ENCODE assay signal across 10 cellular contexts in genomic region chr9:130022566-130023146, GRCh38. TPM values are rescaled to one million over a fixed set of nuclear protein-coding genes. Genes with fewer than 3 reads are reported as not detected.
DNase-seq lines count a peak whose midpoint lies in the region; ATAC-seq and TF ChIP-seq lines count a peak whose summit lies in the region.
"Had no signal": no experiment of that assay in that cellular context is flagged by ENCODE, and none has a peak within 500 bp of the region (broad histone marks: within the 10 kb centered on the region; RNA-seq: fewer than 3 reads in every experiment).

No MANE protein-coding gene starts in this region.

- DNase-seq in CD14-positive monocyte (ENCODE audit: low spot score) (no peak), nephron progenitor cell (no peak), H7 (no peak), glutamatergic neuron (no peak)
- no peak for DNase-seq in activated T-helper 2 cell treated with anti-CD3 and anti-CD28 coated beads, Interferon-gamma antibody, Interleukin-2, Interleukin-4, amounts not matched to agents 10 μg/mL and 5 μg/mL and 100 μg/mL, durations not matched to agents 14 hours and 24 hours and 36 hours (ENCODE audit: low spot score)

- ATAC-seq in GM18520 (IDR thresholded peaks at IDR 0.05; ENCODE audit: unreplicated experiment) = no peak
- no peak for ATAC-seq in GM19328 (IDR thresholded peaks at IDR 0.05; ENCODE audit: unreplicated experiment)

- H3K36me3 ChIP-seq in H7 (replicated peaks; ENCODE audit: control insufficient read depth, insufficient read depth, low read length) = no peaks in the 10 kb centered on the region

- peak; percentile 3 for TF ChIP-seq POLR2A in GM18526 (IDR thresholded peaks at IDR 0.05; ENCODE audit: extremely low read depth, insufficient read length)

- H3K4me1 Mint-ChIP-seq in CD14-positive monocyte (peaks cover 56% of the 10 kb centered on the region), nephron progenitor cell (no peaks in the 10 kb centered on the region), glutamatergic neuron (ENCODE audit: low read depth, unreplicated experiment) (no peaks in the 10 kb centered on the region)
- H3K4me1 Mint-ChIP-seq in activated T-helper 2 cell treated with anti-CD3 and anti-CD28 coated beads, Interferon-gamma antibody, Interleukin-2, Interleukin-4, amounts not matched to agents 10 μg/mL and 5 μg/mL and 100 μg/mL, durations not matched to agents 14 hours and 24 hours and 36 hours (ENCODE audit: low read depth) = peaks cover 71% of the 10 kb centered on the region

- H3K36me3 Mint-ChIP-seq in CD14-positive monocyte (peaks cover 13 to 20% of the 10 kb centered on the region in 2 donors), nephron progenitor cell (ENCODE audit: low read depth) (peaks cover 7% of the 10 kb centered on the region), glutamatergic neuron (ENCODE audit: unreplicated experiment) (no peaks in the 10 kb centered on the region)
- H3K36me3 Mint-ChIP-seq in activated T-helper 2 cell treated with anti-CD3 and anti-CD28 coated beads, Interferon-gamma antibody, Interleukin-2, Interleukin-4, amounts not matched to agents 10 μg/mL and 5 μg/mL and 100 μg/mL, durations not matched to agents 14 hours and 24 hours and 36 hours (ENCODE audit: low read depth) = peaks cover 72% of the 10 kb centered on the region

- no peaks in the 10 kb centered on the region for H3K27me3 ChIP-seq in H7 (ENCODE audit: control insufficient read depth, insufficient read depth, low read length)

- H3K27me3 Mint-ChIP-seq in CD14-positive monocyte (ENCODE audit: low read depth in 3 of 3) (peaks cover 0 to 1% (median 0%) of the 10 kb centered on the region in 3 donors), nephron progenitor cell (ENCODE audit: low read depth, poor library complexity) (no peaks in the 10 kb centered on the region), glutamatergic neuron (ENCODE audit: unreplicated experiment) (no peaks in the 10 kb centered on the region)
- H3K27me3 Mint-ChIP-seq in activated T-helper 2 cell treated with anti-CD3 and anti-CD28 coated beads, Interferon-gamma antibody, Interleukin-2, Interleukin-4, amounts not matched to agents 10 μg/mL and 5 μg/mL and 100 μg/mL, durations not matched to agents 14 hours and 24 hours and 36 hours (ENCODE audit: low read depth) = no peaks in the 10 kb centered on the region
- H3K27me3 Mint-ChIP-seq: progenitor cell of endocrine pancreas had no signal

- H3K4me3 Mint-ChIP-seq in CD14-positive monocyte = no peak overlapping the region
- peak overlapping the region; percentile 30 for H3K4me3 Mint-ChIP-seq in activated T-helper 2 cell treated with anti-CD3 and anti-CD28 coated beads, Interferon-gamma antibody, Interleukin-2, Interleukin-4, amounts not matched to agents 10 μg/mL and 5 μg/mL and 100 μg/mL, durations not matched to agents 14 hours and 24 hours and 36 hours (ENCODE audit: low read depth)
- H3K4me3 Mint-ChIP-seq in nephron progenitor cell = no peak overlapping the region
- no peak overlapping the region for H3K4me3 Mint-ChIP-seq in glutamatergic neuron (ENCODE audit: unreplicated experiment)

- intact Hi-C loops in CD14-positive monocyte (cut with micrococcal nuclease) = no loop called here
- intact Hi-C loops in activated T-helper 2 cell treated with anti-CD3 and anti-CD28 coated beads, Interferon-gamma antibody, Interleukin-2, Interleukin-4, amounts not matched to agents 10 μg/mL and 5 μg/mL and 100 μg/mL, durations not matched to agents 14 hours and 24 hours and 36 hours (cut with micrococcal nuclease) = no loop called here

- peak overlapping the region; percentile 79 to 92 (median 79) for H3K27ac Mint-ChIP-seq in CD14-positive monocyte
- peak overlapping the region; percentile 94 for H3K27ac Mint-ChIP-seq in activated T-helper 2 cell treated with anti-CD3 and anti-CD28 coated beads, Interferon-gamma antibody, Interleukin-2, Interleukin-4, amounts not matched to agents 10 μg/mL and 5 μg/mL and 100 μg/mL, durations not matched to agents 14 hours and 24 hours and 36 hours
- peak overlapping the region; percentile 21 for H3K27ac Mint-ChIP-seq in nephron progenitor cell
- H3K27ac Mint-ChIP-seq in glutamatergic neuron (ENCODE audit: unreplicated experiment) = no peak overlapping the region

- H3K9me3 Mint-ChIP-seq in CD14-positive monocyte = peaks cover 0 to 4% (median 1%) of the 10 kb centered on the region in 7 donors
- H3K9me3 Mint-ChIP-seq in activated T-helper 2 cell treated with anti-CD3 and anti-CD28 coated beads, Interferon-gamma antibody, Interleukin-2, Interleukin-4, amounts not matched to agents 10 μg/mL and 5 μg/mL and 100 μg/mL, durations not matched to agents 14 hours and 24 hours and 36 hours = no peaks in the 10 kb centered on the region
- H3K9me3 Mint-ChIP-seq in nephron progenitor cell = no peaks in the 10 kb centered on the region
- no peaks in the 10 kb centered on the region for H3K9me3 Mint-ChIP-seq in glutamatergic neuron (ENCODE audit: unreplicated experiment)

- TF ChIP-seq CTCF in CD14-positive monocyte (IDR thresholded peaks at IDR 0.05) = no peak
- TF ChIP-seq CTCF in nephron progenitor cell (IDR thresholded peaks at IDR 0.05) = no peak
- TF ChIP-seq CTCF in glutamatergic neuron (IDR thresholded peaks at IDR 0.05; ENCODE audit: partially characterized antibody, unreplicated experiment) = no peak

- no peak overlapping the region for H3K4me3 ChIP-seq in H7 (ENCODE audit: insufficient read depth, low read depth, low read length)
- H3K4me3 ChIP-seq: lung had no signal

RNA-seq across cellular contexts. Expression of gene FNBP1, which starts 20.3 kb away (rescaled TPM):
- 10 to 100 TPM; 51.4 to 60.7 TPM for polyA plus RNA-seq in CD14-positive monocyte
- total RNA-seq in activated T-helper 2 cell treated with anti-CD3 and anti-CD28 coated beads, Interferon-gamma antibody, Interleukin-2, Interleukin-4, amounts not matched to agents 10 μg/mL and 5 μg/mL and 100 μg/mL, durations not matched to agents 14 hours and 24 hours and 36 hours = 358 and 359 TPM in 2 replicates
- 16.0 and 19.6 TPM in 2 replicates for total RNA-seq in H7 (2014; rRNA removed; shearing (Covaris generic))
- 80.4 TPM for total RNA-seq in glutamatergic neuron (ENCODE audit: unreplicated experiment)

RNA-seq across cellular contexts. Expression of gene GPR107, which starts 31.1 kb away (rescaled TPM):
- polyA plus RNA-seq in CD14-positive monocyte = 1 to 10 TPM; 6.0 TPM
- total RNA-seq in activated T-helper 2 cell treated with anti-CD3 and anti-CD28 coated beads, Interferon-gamma antibody, Interleukin-2, Interleukin-4, amounts not matched to agents 10 μg/mL and 5 μg/mL and 100 μg/mL, durations not matched to agents 14 hours and 24 hours and 36 hours = 22.3 and 23.7 TPM in 2 replicates
- 13.0 and 18.0 TPM in 2 replicates for total RNA-seq in H7 (2014; rRNA removed; shearing (Covaris generic))
- 48.2 TPM for total RNA-seq in glutamatergic neuron (ENCODE audit: unreplicated experiment)
